In genomic region chr18:57409650-57410049, GRCh38 we compare ENCODE assay signal across 9 cellular contexts. TPM values are rescaled to one million over a fixed set of nuclear protein-coding genes. Genes with fewer than 3 reads are reported as not detected.
"Had no signal": no experiment of that assay in that cellular context is flagged by ENCODE, and none has a peak within 500 bp of the region (broad histone marks: within the 10 kb centered on the region; RNA-seq: fewer than 3 reads in every experiment).

No MANE protein-coding gene starts in this region.

- DNase-seq: GDM1, GF-D8 had no signal

- ATAC-seq: GM12878 had no signal

- H3K4me3 ChIP-seq: GM12878 had no signal

- FAIRE-seq: G401.6, GM12878, GM12891, GM12892, GM18507, GM19239 had no signal

RNA-seq across cellular contexts. Expression of gene ONECUT2, which starts 25.5 kb away (rescaled TPM):
- total RNA-seq: G401 had no signal

RNA-seq across cellular contexts. Expression of gene ST8SIA3, which starts 57.3 kb away (rescaled TPM):
- total RNA-seq: G401 had no signal
- polyA plus RNA-seq: GM12878 had no signal
